Comparison of ENCODE assay signal across 26 cellular contexts in the genomic region with DNA sequence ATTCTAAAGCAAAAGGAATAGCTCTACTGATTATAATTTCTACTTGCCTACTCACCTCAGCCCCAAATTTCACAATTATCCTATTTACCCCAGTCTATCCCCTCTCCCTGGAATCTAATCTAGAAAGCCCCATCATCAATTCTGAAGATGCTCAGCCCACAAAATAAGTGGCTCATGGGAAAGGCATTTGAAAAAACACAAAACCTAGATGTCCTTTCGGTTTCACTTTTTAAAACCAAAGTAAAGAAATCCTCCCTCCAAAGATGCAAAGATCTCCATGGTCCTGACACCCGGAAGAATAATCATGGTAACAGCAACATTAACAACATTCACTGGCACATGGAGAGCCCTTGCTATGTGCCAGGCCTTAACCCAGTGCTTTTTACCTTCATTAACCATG.
"Had no signal": no experiment of that assay in that cellular context is flagged by ENCODE, and none has a peak within 500 bp of the region (broad histone marks: within the 10 kb centered on the region; RNA-seq: fewer than 3 reads in every experiment).

No MANE protein-coding gene starts in this region.

- H3K4me3 ChIP-seq: Peyer's patch had no signal

- H3K27me3 Mint-ChIP-seq: activated CD4-positive, alpha-beta T cell treated with anti-CD3 and anti-CD28 coated beads, Interleukin-2, amount 10 ng/mL, durations not matched to agents 24 days and 14 days; activated CD8-positive, alpha-beta memory T cell treated with anti-CD3 and anti-CD28 coated beads, Interleukin-2, amount 10 ng/mL, durations not matched to agents 7 days and 5 days; activated naive CD8-positive, alpha-beta T cell; activated T-helper 17 cell treated with anti-CD3 and anti-CD28 coated beads, Interleukin-2, amount 50 U/mL, for 72 hours; T-helper 17 cell had no signal

- H3K36me3 ChIP-seq: Peyer's patch had no signal

- H3K27me3 ChIP-seq: Peyer's patch had no signal

- H3K4me3 Mint-ChIP-seq: activated CD4-positive, alpha-beta T cell treated with anti-CD3 and anti-CD28 coated beads, Interleukin-2, amount 10 ng/mL, durations not matched to agents 24 days and 14 days; activated CD8-positive, alpha-beta memory T cell treated with anti-CD3 and anti-CD28 coated beads, Interleukin-2, amount 10 ng/mL, durations not matched to agents 7 days and 5 days; activated naive CD4-positive, alpha-beta T cell treated with anti-CD3 and anti-CD28 coated beads for 36 hours; activated naive CD8-positive, alpha-beta T cell; activated T-cell treated with anti-CD3 and anti-CD28 coated beads, Interleukin-2, amount 50 U/mL, for 4 hours; activated T-helper 17 cell treated with anti-CD3 and anti-CD28 coated beads, Interleukin-2, amount 50 U/mL, for 72 hours; T-helper 17 cell; WTC11 had no signal

- H3K36me3 Mint-ChIP-seq: activated CD8-positive, alpha-beta memory T cell treated with anti-CD3 and anti-CD28 coated beads, Interleukin-2, amount 10 ng/mL, durations not matched to agents 7 days and 5 days; activated naive CD8-positive, alpha-beta T cell; WTC11 had no signal

- H3K27ac Mint-ChIP-seq: activated CD4-positive, alpha-beta T cell treated with anti-CD3 and anti-CD28 coated beads, Interleukin-2, amount 10 ng/mL, durations not matched to agents 24 days and 14 days; activated CD8-positive, alpha-beta memory T cell treated with anti-CD3 and anti-CD28 coated beads, Interleukin-2, amount 10 ng/mL, durations not matched to agents 7 days and 5 days; activated naive CD4-positive, alpha-beta T cell treated with anti-CD3 and anti-CD28 coated beads for 36 hours; activated naive CD8-positive, alpha-beta T cell; activated T-helper 17 cell treated with anti-CD3 and anti-CD28 coated beads, Interleukin-2, amount 50 U/mL, for 72 hours; T-helper 17 cell; WTC11 had no signal

- H3K4me1 ChIP-seq: Peyer's patch had no signal

- ATAC-seq: activated CD8-positive, alpha-beta memory T cell treated with anti-CD3 and anti-CD28 coated beads, Interleukin-2, amount 10 ng/mL, durations not matched to agents 7 days and 5 days; activated T-cell treated with anti-CD3 and anti-CD28 coated beads, Interleukin-2, amount 50 U/mL, for 4 hours; activated T-helper 17 cell treated with anti-CD3 and anti-CD28 coated beads, Interleukin-2, amount 50 U/mL, for 72 hours; T-helper 17 cell; WTC11 had no signal

- DNase-seq: activated CD4-positive, alpha-beta T cell treated with anti-CD3 and anti-CD28 coated beads, Interleukin-2, amount 10 ng/mL, durations not matched to agents 24 days and 14 days; activated CD4-positive, alpha-beta T cell treated with anti-CD3 and anti-CD28 coated beads, Interleukin-2, amount 50 U/mL, for 48 hours; activated CD4-positive, CD25-positive, alpha-beta regulatory T cell treated with anti-CD3 and anti-CD28 coated beads, Interleukin-2, amount 50 U/mL, for 72 hours; activated CD8-positive, alpha-beta memory T cell treated with anti-CD3 and anti-CD28 coated beads, Interleukin-2, amount 10 ng/mL, durations not matched to agents 7 days and 5 days; activated gamma-delta T cell; activated naive CD4-positive, alpha-beta T cell treated with anti-CD3 and anti-CD28 coated beads for 36 hours; activated T-cell treated with anti-CD3 and anti-CD28 coated beads, Interleukin-2, amount 50 U/mL, for 4 hours; amygdala; Karpas-422; NCI-H1092; NCI-H1417 treated with DMSO at 0.1 percent for 48 hours; NCI-H1694; NCI-H2029; NCI-H2107; NCI-H345; NCI-H510A; NCI-H526 treated with DMSO at 0.1 percent for 48 hours; NCI-H82; NK-92 treated with Interleukin-12 subunit alpha and Interleukin-12 subunit beta, amount 100 ng/mL, for 24 hours; Peyer's patch; SHP77 treated with DMSO at 0.1 percent for 48 hours; T-helper 17 cell; T-helper 9 cell had no signal

- H3K4me1 Mint-ChIP-seq: activated CD4-positive, alpha-beta T cell treated with anti-CD3 and anti-CD28 coated beads, Interleukin-2, amount 10 ng/mL, durations not matched to agents 24 days and 14 days; activated CD8-positive, alpha-beta memory T cell treated with anti-CD3 and anti-CD28 coated beads, Interleukin-2, amount 10 ng/mL, durations not matched to agents 7 days and 5 days; activated T-helper 17 cell treated with anti-CD3 and anti-CD28 coated beads, Interleukin-2, amount 50 U/mL, for 72 hours; T-helper 17 cell had no signal

- H3K27ac ChIP-seq: Peyer's patch had no signal

- H3K9me3 ChIP-seq: Peyer's patch had no signal

- H3K9me3 Mint-ChIP-seq: activated CD4-positive, alpha-beta T cell treated with anti-CD3 and anti-CD28 coated beads, Interleukin-2, amount 10 ng/mL, durations not matched to agents 24 days and 14 days; activated naive CD4-positive, alpha-beta T cell treated with anti-CD3 and anti-CD28 coated beads for 36 hours; activated T-cell treated with anti-CD3 and anti-CD28 coated beads, Interleukin-2, amount 50 U/mL, for 4 hours; WTC11 had no signal
